Comparison of ENCODE assay signal across 1 cellular context in the genomic region with DNA sequence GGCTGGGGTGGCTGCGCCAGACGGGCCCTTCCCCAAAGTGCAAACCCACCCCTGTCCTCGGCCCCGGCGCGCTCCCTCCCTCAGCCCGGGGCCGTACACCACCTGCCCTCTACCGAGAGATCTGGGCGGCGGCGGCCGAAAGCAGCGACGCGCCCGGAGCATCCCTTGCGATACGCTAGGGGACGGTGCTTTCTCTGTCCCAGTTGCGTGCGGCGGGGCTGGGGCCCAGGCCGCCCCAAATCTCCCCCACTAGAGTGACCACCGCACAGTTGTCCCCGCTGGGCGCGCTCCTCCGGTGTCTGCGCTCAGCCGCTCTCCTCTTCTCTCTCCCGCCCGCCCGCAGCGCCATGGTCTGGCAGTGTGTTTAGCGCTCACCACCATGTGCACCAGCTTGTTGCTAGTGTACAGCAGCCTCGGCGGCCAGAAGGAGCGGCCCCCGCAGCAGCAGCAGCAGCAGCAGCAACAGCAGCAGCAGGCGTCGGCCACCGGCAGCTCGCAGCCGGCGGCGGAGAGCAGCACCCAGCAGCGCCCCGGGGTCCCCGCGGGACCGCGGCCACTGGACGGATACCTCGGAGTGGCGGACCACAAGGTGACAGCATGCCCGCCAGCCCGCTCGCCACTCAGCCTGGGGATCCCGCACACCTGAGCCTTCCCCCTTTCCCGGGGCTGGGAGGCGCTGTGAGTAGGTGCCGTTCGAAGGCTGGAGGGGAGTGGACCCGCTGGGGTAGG.
TF ChIP-seq lines count a peak whose summit lies in the region.

No MANE protein-coding gene starts in this region.

TF ChIP-seq in GM23338, 12 proteins besides CTCF, POLR2A, EP300 and RAD21 (continued from another document):
- TF ChIP-seq, protein P1, sequence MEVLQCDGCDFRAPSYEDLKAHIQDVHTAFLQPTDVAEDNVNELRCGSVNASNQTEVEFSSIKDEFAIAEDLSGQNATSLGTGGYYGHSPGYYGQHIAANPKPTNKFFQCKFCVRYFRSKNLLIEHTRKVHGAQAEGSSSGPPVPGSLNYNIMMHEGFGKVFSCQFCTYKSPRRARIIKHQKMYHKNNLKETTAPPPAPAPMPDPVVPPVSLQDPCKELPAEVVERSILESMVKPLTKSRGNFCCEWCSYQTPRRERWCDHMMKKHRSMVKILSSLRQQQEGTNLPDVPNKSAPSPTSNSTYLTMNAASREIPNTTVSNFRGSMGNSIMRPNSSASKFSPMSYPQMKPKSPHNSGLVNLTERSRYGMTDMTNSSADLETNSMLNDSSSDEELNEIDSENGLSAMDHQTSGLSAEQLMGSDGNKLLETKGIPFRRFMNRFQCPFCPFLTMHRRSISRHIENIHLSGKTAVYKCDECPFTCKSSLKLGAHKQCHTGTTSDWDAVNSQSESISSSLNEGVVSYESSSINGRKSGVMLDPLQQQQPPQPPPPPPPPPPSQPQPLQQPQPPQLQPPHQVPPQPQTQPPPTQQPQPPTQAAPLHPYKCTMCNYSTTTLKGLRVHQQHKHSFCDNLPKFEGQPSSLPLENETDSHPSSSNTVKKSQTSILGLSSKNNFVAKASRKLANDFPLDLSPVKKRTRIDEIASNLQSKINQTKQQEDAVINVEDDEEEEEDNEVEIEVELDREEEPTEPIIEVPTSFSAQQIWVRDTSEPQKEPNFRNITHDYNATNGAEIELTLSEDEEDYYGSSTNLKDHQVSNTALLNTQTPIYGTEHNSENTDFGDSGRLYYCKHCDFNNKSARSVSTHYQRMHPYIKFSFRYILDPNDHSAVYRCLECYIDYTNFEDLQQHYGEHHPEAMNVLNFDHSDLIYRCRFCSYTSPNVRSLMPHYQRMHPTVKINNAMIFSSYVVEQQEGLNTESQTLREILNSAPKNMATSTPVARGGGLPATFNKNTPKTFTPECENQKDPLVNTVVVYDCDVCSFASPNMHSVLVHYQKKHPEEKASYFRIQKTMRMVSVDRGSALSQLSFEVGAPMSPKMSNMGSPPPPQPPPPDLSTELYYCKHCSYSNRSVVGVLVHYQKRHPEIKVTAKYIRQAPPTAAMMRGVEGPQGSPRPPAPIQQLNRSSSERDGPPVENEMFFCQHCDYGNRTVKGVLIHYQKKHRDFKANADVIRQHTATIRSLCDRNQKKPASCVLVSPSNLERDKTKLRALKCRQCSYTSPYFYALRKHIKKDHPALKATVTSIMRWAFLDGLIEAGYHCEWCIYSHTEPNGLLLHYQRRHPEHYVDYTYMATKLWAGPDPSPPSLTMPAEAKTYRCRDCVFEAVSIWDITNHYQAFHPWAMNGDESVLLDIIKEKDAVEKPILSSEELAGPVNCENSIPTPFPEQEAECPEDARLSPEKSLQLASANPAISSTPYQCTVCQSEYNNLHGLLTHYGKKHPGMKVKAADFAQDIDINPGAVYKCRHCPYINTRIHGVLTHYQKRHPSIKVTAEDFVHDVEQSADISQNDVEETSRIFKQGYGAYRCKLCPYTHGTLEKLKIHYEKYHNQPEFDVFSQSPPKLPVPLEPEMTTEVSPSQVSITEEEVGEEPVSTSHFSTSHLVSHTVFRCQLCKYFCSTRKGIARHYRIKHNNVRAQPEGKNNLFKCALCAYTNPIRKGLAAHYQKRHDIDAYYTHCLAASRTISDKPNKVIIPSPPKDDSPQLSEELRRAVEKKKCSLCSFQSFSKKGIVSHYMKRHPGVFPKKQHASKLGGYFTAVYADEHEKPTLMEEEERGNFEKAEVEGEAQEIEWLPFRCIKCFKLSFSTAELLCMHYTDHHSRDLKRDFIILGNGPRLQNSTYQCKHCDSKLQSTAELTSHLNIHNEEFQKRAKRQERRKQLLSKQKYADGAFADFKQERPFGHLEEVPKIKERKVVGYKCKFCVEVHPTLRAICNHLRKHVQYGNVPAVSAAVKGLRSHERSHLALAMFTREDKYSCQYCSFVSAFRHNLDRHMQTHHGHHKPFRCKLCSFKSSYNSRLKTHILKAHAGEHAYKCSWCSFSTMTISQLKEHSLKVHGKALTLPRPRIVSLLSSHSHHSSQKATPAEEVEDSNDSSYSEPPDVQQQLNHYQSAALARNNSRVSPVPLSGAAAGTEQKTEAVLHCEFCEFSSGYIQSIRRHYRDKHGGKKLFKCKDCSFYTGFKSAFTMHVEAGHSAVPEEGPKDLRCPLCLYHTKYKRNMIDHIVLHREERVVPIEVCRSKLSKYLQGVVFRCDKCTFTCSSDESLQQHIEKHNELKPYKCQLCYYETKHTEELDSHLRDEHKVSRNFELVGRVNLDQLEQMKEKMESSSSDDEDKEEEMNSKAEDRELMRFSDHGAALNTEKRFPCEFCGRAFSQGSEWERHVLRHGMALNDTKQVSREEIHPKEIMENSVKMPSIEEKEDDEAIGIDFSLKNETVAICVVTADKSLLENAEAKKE (CRISPR knock-in tag; IDR thresholded peaks at IDR 0.05), result no peak
